Comparison of ENCODE assay signal across 28 cellular contexts in the genomic region with DNA sequence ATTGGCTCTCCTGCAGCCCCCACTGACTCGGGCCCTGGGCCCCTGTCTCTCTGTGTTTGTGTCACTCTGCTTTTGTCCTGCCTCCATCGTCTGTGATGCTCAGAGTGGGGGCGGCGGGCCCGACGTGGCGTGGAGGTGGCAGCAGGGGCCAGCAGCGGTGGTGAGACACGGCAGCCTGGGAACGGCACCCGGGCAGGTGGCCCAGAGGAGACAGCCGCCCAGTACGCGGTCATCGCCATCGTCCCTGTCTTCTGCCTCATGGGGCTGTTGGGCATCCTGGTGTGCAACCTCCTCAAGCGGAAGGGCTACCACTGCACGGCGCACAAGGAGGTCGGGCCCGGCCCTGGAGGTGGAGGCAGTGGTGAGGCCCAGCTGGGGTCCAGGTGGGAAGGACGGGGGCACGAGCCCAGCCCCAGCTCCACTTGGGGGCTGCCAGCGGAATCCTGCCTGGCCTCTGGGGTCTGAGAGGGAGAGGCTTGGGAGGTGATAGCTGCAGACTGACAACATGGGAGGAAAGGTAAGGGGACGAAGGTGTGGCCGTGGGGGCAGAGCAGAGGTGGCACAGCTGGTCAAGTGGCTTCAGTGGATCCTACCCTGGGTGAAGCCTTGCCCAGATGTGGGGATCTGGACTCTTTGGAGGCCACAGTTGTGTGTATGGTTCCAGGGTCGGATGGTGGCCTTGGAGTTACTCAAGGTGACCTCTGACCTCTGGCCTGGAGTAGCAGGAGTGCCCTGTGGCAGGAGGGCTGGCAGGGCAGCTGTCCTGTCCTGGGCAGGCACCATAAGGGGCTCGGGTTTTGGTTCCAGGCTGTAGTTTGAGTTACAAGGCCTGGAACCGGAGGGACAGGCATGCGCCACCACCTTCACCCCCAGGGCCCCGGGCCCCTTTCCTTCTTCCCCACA. TPM values are rescaled to one million over a fixed set of nuclear protein-coding genes. Genes with fewer than 3 reads are reported as not detected.
DNase-seq lines count a peak whose midpoint lies in the region; ATAC-seq and TF ChIP-seq lines count a peak whose summit lies in the region.
"Had no signal": no experiment of that assay in that cellular context is flagged by ENCODE, and none has a peak within 500 bp of the region (broad histone marks: within the 10 kb centered on the region; RNA-seq: fewer than 3 reads in every experiment).

No MANE protein-coding gene starts in this region.

- H3K36me3 Mint-ChIP-seq in activated T-helper 1 cell treated with anti-CD3 and anti-CD28 coated beads, Interleukin-12 subunit alpha, Interleukin-12 subunit beta, Interleukin-2, Interleukin-4 antibody, amounts not matched to agents 30 ng/mL and 10 ng/mL and 1 ng/mL, durations not matched to agents 14 hours and 24 hours and 36 hours (ENCODE audit: low read depth): peaks cover 12% of the 10 kb centered on the region

- no peak for TF ChIP-seq CTCF in brain microvascular endothelial cell (IDR thresholded peaks at IDR 0.05; ENCODE audit: low read depth, low read length, missing control alignments)

- peaks cover 17% of the 10 kb centered on the region for H3K36me3 ChIP-seq in brain microvascular endothelial cell (replicated peaks)
- H3K36me3 ChIP-seq: prostate gland had no signal

- no peak overlapping the region for H3K4me3 Mint-ChIP-seq in activated T-helper 1 cell treated with anti-CD3 and anti-CD28 coated beads, Interleukin-12 subunit alpha, Interleukin-12 subunit beta, Interleukin-2, Interleukin-4 antibody, amounts not matched to agents 30 ng/mL and 10 ng/mL and 1 ng/mL, durations not matched to agents 14 hours and 24 hours and 36 hours
- H3K4me3 Mint-ChIP-seq: activated B cell treated with CpG ODN at 0.5 μM for 24 hours; activated CD4-positive, alpha-beta T cell treated with anti-CD3 and anti-CD28 coated beads, Interleukin-2, amount 10 ng/mL, durations not matched to agents 7 days and 5 days; activated naive CD8-positive, alpha-beta T cell treated with anti-CD3 and anti-CD28 coated beads, Interleukin-2, amount 50 U/mL, for 24 hours had no signal

- intact Hi-C loops in left ventricle myocardium superior (cut with micrococcal nuclease) (no loop called here), Right ventricle myocardium inferior (cut with DNase I) (loop anchor here (2.0 kb wide), 2 partner anchors 40 to 86 kb away; no protein-coding TSS in a partner anchor)
- intact Hi-C loops in activated T-helper 1 cell treated with anti-CD3 and anti-CD28 coated beads, Interleukin-12 subunit alpha, Interleukin-12 subunit beta, Interleukin-2, Interleukin-4 antibody, amounts not matched to agents 30 ng/mL and 10 ng/mL and 1 ng/mL, durations not matched to agents 14 hours and 24 hours and 36 hours (cut with micrococcal nuclease): loop anchor here (1.0 to 2.0 kb wide), 4 partner anchors 15 to 268 kb away; no protein-coding TSS in a partner anchor

- H3K4me3 ChIP-seq in brain microvascular endothelial cell (ENCODE audit: low read depth, low read length): no peak overlapping the region
- H3K4me3 ChIP-seq: A549, MG63, prostate gland, tibial nerve had no signal

- H3K9me3 Mint-ChIP-seq in activated T-helper 1 cell treated with anti-CD3 and anti-CD28 coated beads, Interleukin-12 subunit alpha, Interleukin-12 subunit beta, Interleukin-2, Interleukin-4 antibody, amounts not matched to agents 30 ng/mL and 10 ng/mL and 1 ng/mL, durations not matched to agents 14 hours and 24 hours and 36 hours: no peaks in the 10 kb centered on the region
- H3K9me3 Mint-ChIP-seq: activated B cell treated with CpG ODN at 0.5 μM for 24 hours; activated CD4-positive, alpha-beta T cell treated with anti-CD3 and anti-CD28 coated beads, Interleukin-2, amount 10 ng/mL, durations not matched to agents 7 days and 5 days; activated naive CD8-positive, alpha-beta T cell treated with anti-CD3 and anti-CD28 coated beads, Interleukin-2, amount 50 U/mL, for 24 hours; CD8-positive, alpha-beta memory T cell had no signal

- in situ Hi-C loops in brain microvascular endothelial cell (cut with HindIII; ENCODE audit: low pct_ligation_motif_present, low sequenced_read_pairs): no loop called here

- peak overlapping the region; percentile 12 for H3K27ac Mint-ChIP-seq in activated T-helper 1 cell treated with anti-CD3 and anti-CD28 coated beads, Interleukin-12 subunit alpha, Interleukin-12 subunit beta, Interleukin-2, Interleukin-4 antibody, amounts not matched to agents 30 ng/mL and 10 ng/mL and 1 ng/mL, durations not matched to agents 14 hours and 24 hours and 36 hours
- H3K27ac Mint-ChIP-seq: activated naive CD8-positive, alpha-beta T cell treated with anti-CD3 and anti-CD28 coated beads, Interleukin-2, amount 50 U/mL, for 24 hours had no signal

- ATAC-seq in left ventricle myocardium superior (no peak), Right ventricle myocardium inferior (no peak), left lobe of liver (peak; percentile 35)

- no peaks in the 10 kb centered on the region for H3K27me3 ChIP-seq in brain microvascular endothelial cell (replicated peaks)
- H3K27me3 ChIP-seq: MG63, tibial nerve had no signal

- peaks cover 13% of the 10 kb centered on the region for H3K4me1 Mint-ChIP-seq in activated T-helper 1 cell treated with anti-CD3 and anti-CD28 coated beads, Interleukin-12 subunit alpha, Interleukin-12 subunit beta, Interleukin-2, Interleukin-4 antibody, amounts not matched to agents 30 ng/mL and 10 ng/mL and 1 ng/mL, durations not matched to agents 14 hours and 24 hours and 36 hours (ENCODE audit: low read depth)

- peak; percentile 26 for DNase-seq in left ventricle myocardium superior
- DNase-seq in Right ventricle myocardium inferior (ENCODE audit: missing footprints): no peak
- no peak for DNase-seq in activated T-helper 1 cell treated with anti-CD3 and anti-CD28 coated beads, Interleukin-12 subunit alpha, Interleukin-12 subunit beta, Interleukin-2, Interleukin-4 antibody, amounts not matched to agents 30 ng/mL and 10 ng/mL and 1 ng/mL, durations not matched to agents 14 hours and 24 hours and 36 hours (ENCODE audit: low spot score)
- DNase-seq in left lobe of liver (ENCODE audit: low spot score): no peak
- DNase-seq in retina: peak; percentile 6
- DNase-seq in NAMALWA (ENCODE audit: low spot score): no peak
- no peak for DNase-seq in NCI-H1930 (lab: John Stamatoyannopoulos, UW)
- DNase-seq in brain microvascular endothelial cell: no peak
- DNase-seq: activated B cell treated with CpG ODN at 0.5 μM for 24 hours; activated CD4-positive, alpha-beta T cell treated with anti-CD3 and anti-CD28 coated beads, Interleukin-2, amount 10 ng/mL, durations not matched to agents 7 days and 5 days; activated gamma-delta T cell treated with Interleukin-2 at 50 U/mL for 16 hours; activated naive CD8-positive, alpha-beta T cell treated with anti-CD3 and anti-CD28 coated beads, Interleukin-2, amount 50 U/mL, for 24 hours; activated T-cell treated with anti-CD3 and anti-CD28 coated beads, Interleukin-2, amount 50 U/mL, for 1 hour; CD8-positive, alpha-beta memory T cell; foreskin melanocyte; KG1; kidney glomerular epithelial cell; MG63; NCI-H1105 treated with DMSO at 0.1 percent for 48 hours; NCI-H2029 treated with DMSO at 0.1 percent for 48 hours; NCI-H526; occipital lobe; SK-N-SH; stimulated activated CD4-positive, alpha-beta T cell treated with anti-CD3 and anti-CD28 coated beads, Interleukin-15, amount 100 ng/mL, for 24 hours; stimulated activated CD4-positive, alpha-beta T cell treated with anti-CD3 and anti-CD28 coated beads, Interleukin-4, amount 100 ng/mL, for 4 hours had no signal

- H3K27me3 Mint-ChIP-seq in activated T-helper 1 cell treated with anti-CD3 and anti-CD28 coated beads, Interleukin-12 subunit alpha, Interleukin-12 subunit beta, Interleukin-2, Interleukin-4 antibody, amounts not matched to agents 30 ng/mL and 10 ng/mL and 1 ng/mL, durations not matched to agents 14 hours and 24 hours and 36 hours (ENCODE audit: insufficient read depth): no peaks in the 10 kb centered on the region
- H3K27me3 Mint-ChIP-seq: activated B cell treated with CpG ODN at 0.5 μM for 24 hours; activated CD4-positive, alpha-beta T cell treated with anti-CD3 and anti-CD28 coated beads, Interleukin-2, amount 10 ng/mL, durations not matched to agents 7 days and 5 days; activated naive CD8-positive, alpha-beta T cell treated with anti-CD3 and anti-CD28 coated beads, Interleukin-2, amount 50 U/mL, for 24 hours had no signal

- no peak overlapping the region for H3K27ac ChIP-seq in brain microvascular endothelial cell
- H3K27ac ChIP-seq: A549, prostate gland, tibial nerve had no signal

RNA-seq across cellular contexts. Expression of a gene that starts 16.2 kb away (rescaled TPM):
- total RNA-seq in left ventricle myocardium superior (1.8 TPM), Right ventricle myocardium inferior (2.3 TPM), left lobe of liver (1.4 TPM)
- 34.6 and 37.6 TPM in 2 replicates for total RNA-seq in activated T-helper 1 cell treated with anti-CD3 and anti-CD28 coated beads, Interleukin-12 subunit alpha, Interleukin-12 subunit beta, Interleukin-2, Interleukin-4 antibody, amounts not matched to agents 30 ng/mL and 10 ng/mL and 1 ng/mL, durations not matched to agents 14 hours and 24 hours and 36 hours

Comparison
In these comparisons a context has a peak if more than half of its experiments do, and no peak if none do; other contexts are left out.
1. DNase-seq: peak in left ventricle myocardium superior (single experiment) and retina (single experiment); none in Right ventricle myocardium inferior (single experiment), activated T-helper 1 cell treated with anti-CD3 and anti-CD28 coated beads, Interleukin-12 subunit alpha, Interleukin-12 subunit beta, Interleukin-2, Interleukin-4 antibody, amounts not matched to agents 30 ng/mL and 10 ng/mL and 1 ng/mL, durations not matched to agents 14 hours and 24 hours and 36 hours (single experiment), left lobe of liver (single experiment), NAMALWA (single experiment), NCI-H1930 (0 of 2) and brain microvascular endothelial cell (single experiment).
2. RNA of a gene that starts 16.2 kb away (total RNA-seq): 34.6 to 37.6 TPM in activated T-helper 1 cell treated with anti-CD3 and anti-CD28 coated beads, Interleukin-12 subunit alpha, Interleukin-12 subunit beta, Interleukin-2, Interleukin-4 antibody, amounts not matched to agents 30 ng/mL and 10 ng/mL and 1 ng/mL, durations not matched to agents 14 hours and 24 hours and 36 hours; 2.3 TPM in Right ventricle myocardium inferior (single experiment), 1.8 TPM in left ventricle myocardium superior (single experiment) and 1.4 TPM in left lobe of liver (single experiment); every median in the first group is over 10 times any median in the second.